34 cellular contexts compared by ENCODE assay signal in the genomic region with DNA sequence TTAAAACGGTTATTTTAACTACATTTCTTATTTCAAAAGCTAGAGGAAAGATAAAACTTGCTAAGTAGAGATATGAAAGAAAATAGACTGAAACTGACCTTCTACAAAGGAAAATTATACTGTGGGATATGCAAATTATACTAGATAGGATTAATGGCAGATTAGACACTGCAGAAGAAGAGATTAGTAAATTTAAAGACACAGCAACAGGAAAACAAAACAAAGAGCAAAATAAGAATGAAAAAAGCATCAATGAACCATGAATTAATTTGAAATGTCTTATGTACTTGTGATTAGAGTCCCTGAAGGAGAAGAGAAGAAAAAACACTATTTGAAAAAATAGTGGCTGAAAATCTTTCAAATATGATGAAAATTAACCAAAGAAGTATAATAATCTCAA.
"Had no signal": no experiment of that assay in that cellular context is flagged by ENCODE, and none has a peak within 500 bp of the region (broad histone marks: within the 10 kb centered on the region; RNA-seq: fewer than 3 reads in every experiment).

No MANE protein-coding gene starts in this region.

- H3K9ac ChIP-seq: KMS-11 had no signal

- H3K4me3 ChIP-seq: MG63 had no signal

- H3K4me2 ChIP-seq: KMS-11 had no signal

- H3K36me3 ChIP-seq: MG63 had no signal

- DNase-seq: Karpas-422, Kasumi-1, KG1, MG63, MM.1S, MV-4-11, NCI-H1048, NCI-H1092, NCI-H1092 treated with DMSO at 0.1 percent for 48 hours, NCI-H1105, NCI-H1105 treated with DMSO at 0.1 percent for 48 hours, NCI-H1417, NCI-H1417 treated with DMSO at 0.1 percent for 48 hours, NCI-H1436, NCI-H1436 treated with DMSO at 0.1 percent for 48 hours, NCI-H146, NCI-H1694, NCI-H1694 treated with DMSO at 0.1 percent for 48 hours, NCI-H187, NCI-H187 treated with DMSO at 0.1 percent for 48 hours, NCI-H1930, NCI-H2029, NCI-H2029 treated with DMSO at 0.1 percent for 48 hours, NCI-H2081, NCI-H2081 treated with DMSO at 0.1 percent for 48 hours, NCI-H2107, NCI-H2171, NCI-H2171 treated with DMSO at 0.1 percent for 48 hours, NCI-H2227 treated with DMSO at 0.1 percent for 48 hours, NCI-H226, NCI-H345, NCI-H446, NCI-H446 treated with DMSO at 0.1 percent for 48 hours had no signal

- H3K27me3 ChIP-seq: MG63 had no signal

- H3K9me3 ChIP-seq: MG63 had no signal

- H3K27ac ChIP-seq: KMS-11 had no signal
